12 cellular contexts compared by ENCODE assay signal in genomic region chr15:93932164-93932776, GRCh38.
DNase-seq lines count a peak whose midpoint lies in the region; ATAC-seq, FAIRE-seq and TF ChIP-seq lines count a peak whose summit lies in the region.
"Had no signal": no experiment of that assay in that cellular context is flagged by ENCODE, and none has a peak within 500 bp of the region (broad histone marks: within the 10 kb centered on the region; RNA-seq: fewer than 3 reads in every experiment).

No MANE protein-coding gene starts in this region.

- no peaks in the 10 kb centered on the region for H3K4me1 ChIP-seq in thyroid gland
- H3K4me1 ChIP-seq: adrenal gland had no signal

- ATAC-seq in GM19397 (IDR thresholded peaks at IDR 0.05; ENCODE audit: unreplicated experiment) (peak; percentile 78), HG02763 (IDR thresholded peaks at IDR 0.05; ENCODE audit: unreplicated experiment) (peak; percentile 81), HG03520 (IDR thresholded peaks at IDR 0.05; ENCODE audit: unreplicated experiment) (peak; percentile 80)
- ATAC-seq: K562 had no signal

- no peak for DNase-seq in GM18507 (ENCODE audit: extremely low spot score, insufficient read length, low read depth)
- DNase-seq in OCI-M2 (lab: John Stamatoyannopoulos, UW; ENCODE audit: unreplicated experiment): no peak
- no peak for DNase-seq in cerebellar cortex (ENCODE audit: low spot score)
- no peak for DNase-seq in thyroid gland
- DNase-seq in HK-2 (ENCODE audit: unreplicated experiment): no peak
- DNase-seq: adrenal gland, NCI-H187 treated with DMSO at 0.1 percent for 48 hours, occipital lobe had no signal

- no peaks in the 10 kb centered on the region for H3K9me3 ChIP-seq in thyroid gland
- H3K9me3 ChIP-seq: adrenal gland had no signal

- no peaks in the 10 kb centered on the region for H3K27me3 ChIP-seq in thyroid gland
- H3K27me3 ChIP-seq: adrenal gland had no signal

- TF ChIP-seq CTCF in thyroid gland (IDR thresholded peaks at IDR 0.05): no peak

- no peak for TF ChIP-seq POLR2A in thyroid gland (IDR thresholded peaks at IDR 0.05)

- intact Hi-C loops in thyroid gland (cut with DNase I): no loop called here

- peak; percentile 75 for FAIRE-seq in GM18507 (lab: Jason Lieb, UNC)
- FAIRE-seq: K562 had no signal

- WGBS in thyroid gland, 2 donors: 77 to 86% methylated on average over 5 of the region's 5 CpGs

- H3K36me3 ChIP-seq in thyroid gland: no peaks in the 10 kb centered on the region
- H3K36me3 ChIP-seq: adrenal gland had no signal

- no peak overlapping the region for H3K4me3 ChIP-seq in thyroid gland (replicated peaks in 1 of 3)
- H3K4me3 ChIP-seq: adrenal gland, K562 had no signal

- H3K27ac ChIP-seq in thyroid gland: no peak overlapping the region
- H3K27ac ChIP-seq: adrenal gland had no signal
